Comparison of ENCODE assay signal across 8 cellular contexts in the genomic region with DNA sequence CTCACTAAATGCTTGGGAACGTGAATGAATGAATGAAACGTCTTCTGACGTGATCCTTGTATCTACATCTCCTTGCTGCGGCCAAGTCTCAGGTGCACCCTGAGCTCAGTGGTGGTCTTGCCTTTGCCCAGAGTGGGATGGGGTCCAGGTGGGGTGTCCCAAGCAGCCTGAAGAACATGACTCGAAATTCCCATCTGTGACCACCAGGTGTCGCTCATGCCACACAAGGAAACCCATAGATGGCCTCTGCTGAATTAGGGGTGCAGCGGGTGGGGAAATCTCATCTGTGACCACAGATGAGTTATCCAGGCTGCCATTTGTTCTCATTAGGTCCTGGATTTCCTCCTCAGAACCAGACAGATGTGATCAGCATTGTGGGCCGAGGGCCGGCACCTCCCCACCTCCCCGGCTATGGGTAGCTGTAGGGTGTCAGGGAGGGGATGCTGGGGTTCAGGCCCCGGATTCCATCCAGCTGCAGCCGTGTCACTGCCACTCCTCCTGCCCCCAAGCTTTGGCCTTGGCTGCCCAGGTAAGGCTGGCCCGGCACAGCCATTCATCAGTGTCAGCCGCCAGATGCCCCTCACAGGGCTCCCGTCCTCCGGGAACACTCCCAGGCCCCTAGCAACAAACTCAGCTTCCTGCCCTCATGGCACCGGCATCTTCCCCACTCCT. TPM values are rescaled to one million over a fixed set of nuclear protein-coding genes. Genes with fewer than 3 reads are reported as not detected.
DNase-seq lines count a peak whose midpoint lies in the region; ATAC-seq and TF ChIP-seq lines count a peak whose summit lies in the region.

No MANE protein-coding gene starts in this region.

- no peak overlapping the region for H3K9ac ChIP-seq in trophoblast cell (ENCODE audit: low read length)

- DNase-seq in Daoy (ENCODE audit: low read depth) (peak; percentile 85), HL-60 (ENCODE audit: low read depth in 1 of 2, low spot score in 1 of 2) (peak in 1 of 2 experiments; percentile 53), SHP77 (lab: John Stamatoyannopoulos, UW) (peak; percentile 70 to 71), foreskin melanocyte (peak; percentile 42), trophoblast cell (peak in 1 of 2 donors; percentile 64), upper lobe of right lung (no peak)
- peak; percentile 89 for DNase-seq in activated effector memory CD4-positive, alpha-beta T cell treated with anti-CD3 and anti-CD28 coated beads, Interleukin-2, amount 50 U/mL, for 16 hours

- H2AK5ac ChIP-seq in trophoblast cell (ENCODE audit: low read length), result peak overlapping the region; percentile 51

- H3K27ac ChIP-seq in HL-60 (replicated peaks) (no peak overlapping the region), trophoblast cell (ENCODE audit: low read depth, low read length) (no peak overlapping the region), upper lobe of right lung (peak overlapping the region; percentile 95)

- intact Hi-C loops in upper lobe of right lung (cut with DNase I), result no loop called here

- H4K12ac ChIP-seq in trophoblast cell (ENCODE audit: low read depth, low read length), result no peak overlapping the region

- H3K36me3 ChIP-seq in trophoblast cell (ENCODE audit: control insufficient read depth in 1 of 2, insufficient read depth in 2 of 2, low read length in 2 of 2) (no peaks in the 10 kb centered on the region), upper lobe of right lung (no peaks in the 10 kb centered on the region)

- no peak overlapping the region for H2BK5ac ChIP-seq in trophoblast cell (ENCODE audit: low read depth, low read length, poor library complexity)

- H3K79me2 ChIP-seq in trophoblast cell (ENCODE audit: control insufficient read depth, insufficient read depth, low read length, poor library complexity), result peaks cover 6% of the 10 kb centered on the region

- no peak overlapping the region for H3K4me3 ChIP-seq in HL-60 (replicated peaks; ENCODE audit: insufficient read depth, low read length)
- no peak overlapping the region for H3K4me3 ChIP-seq in trophoblast cell (ENCODE audit: low read depth, low read length)
- H3K4me3 ChIP-seq in upper lobe of right lung, result no peak overlapping the region

- no peak overlapping the region for H4K8ac ChIP-seq in trophoblast cell (ENCODE audit: low read depth, low read length)

- no peak overlapping the region for H2BK120ac ChIP-seq in trophoblast cell (ENCODE audit: insufficient read depth, low read length, poor library complexity)

- H2BK12ac ChIP-seq in trophoblast cell (ENCODE audit: low read length), result peak overlapping the region; percentile 63

- H3K9me3 ChIP-seq in trophoblast cell (ENCODE audit: insufficient read depth, low read depth, low read length) (no peaks in the 10 kb centered on the region), upper lobe of right lung (no peaks in the 10 kb centered on the region)

- peaks cover 12% of the 10 kb centered on the region for H3K79me1 ChIP-seq in trophoblast cell (ENCODE audit: low read length)

- H3K18ac ChIP-seq in trophoblast cell (ENCODE audit: low read length), result no peak overlapping the region

- H3K4me2 ChIP-seq in trophoblast cell (ENCODE audit: low read length), result no peak overlapping the region

- H3K23ac ChIP-seq in trophoblast cell (ENCODE audit: low read length), result no peak overlapping the region

- H3K14ac ChIP-seq in trophoblast cell (ENCODE audit: low read length), result no peak overlapping the region

- WGBS in trophoblast cell (ENCODE audit: extremely low coverage, insufficient coverage, insufficient read length), result no CpG with 5 or more reads among the region's 17 CpGs

- H3K4me1 ChIP-seq in trophoblast cell (ENCODE audit: control insufficient read depth in 1 of 2, insufficient read depth in 2 of 2, low read length in 2 of 2), result peaks cover 10 to 20% of the 10 kb centered on the region in 2 experiments
- H3K4me1 ChIP-seq in upper lobe of right lung, result peaks cover 28% of the 10 kb centered on the region

- no peak overlapping the region for H3K4ac ChIP-seq in trophoblast cell (ENCODE audit: low read depth, low read length)

- H2AFZ ChIP-seq in trophoblast cell (ENCODE audit: insufficient read depth, low read length, poor library complexity), result no peak overlapping the region

- H3K27me3 ChIP-seq in HL-60 (ENCODE audit: insufficient read depth, poor library complexity, severe bottlenecking) (no peaks in the 10 kb centered on the region), trophoblast cell (ENCODE audit: insufficient read depth, low read length) (no peaks in the 10 kb centered on the region), upper lobe of right lung (no peaks in the 10 kb centered on the region)

- peak; percentile 49 for ATAC-seq in upper lobe of right lung
- ATAC-seq in HG02763 (IDR thresholded peaks at IDR 0.05; ENCODE audit: unreplicated experiment), result no peak

- H4K91ac ChIP-seq in trophoblast cell (ENCODE audit: low read depth, low read length), result no peak overlapping the region

- TF ChIP-seq CTCF in HL-60 (IDR thresholded peaks at IDR 0.05; ENCODE audit: insufficient read depth, low read length) (peak; percentile 83), upper lobe of right lung (IDR thresholded peaks at IDR 0.05) (peak; percentile 92)

RNA-seq across cellular contexts. Expression of a gene that starts 21.0 kb away (rescaled TPM):
- total RNA-seq in Daoy (2014; rRNA removed; shearing (Covaris generic)), result 6.3 and 7.5 TPM in 2 replicates
- polyA plus RNA-seq in trophoblast cell (2013), result 166 and 173 TPM in 2 replicates
- total RNA-seq in upper lobe of right lung, result 47.2 TPM
